1 cellular context compared by ENCODE assay signal in the genomic region with DNA sequence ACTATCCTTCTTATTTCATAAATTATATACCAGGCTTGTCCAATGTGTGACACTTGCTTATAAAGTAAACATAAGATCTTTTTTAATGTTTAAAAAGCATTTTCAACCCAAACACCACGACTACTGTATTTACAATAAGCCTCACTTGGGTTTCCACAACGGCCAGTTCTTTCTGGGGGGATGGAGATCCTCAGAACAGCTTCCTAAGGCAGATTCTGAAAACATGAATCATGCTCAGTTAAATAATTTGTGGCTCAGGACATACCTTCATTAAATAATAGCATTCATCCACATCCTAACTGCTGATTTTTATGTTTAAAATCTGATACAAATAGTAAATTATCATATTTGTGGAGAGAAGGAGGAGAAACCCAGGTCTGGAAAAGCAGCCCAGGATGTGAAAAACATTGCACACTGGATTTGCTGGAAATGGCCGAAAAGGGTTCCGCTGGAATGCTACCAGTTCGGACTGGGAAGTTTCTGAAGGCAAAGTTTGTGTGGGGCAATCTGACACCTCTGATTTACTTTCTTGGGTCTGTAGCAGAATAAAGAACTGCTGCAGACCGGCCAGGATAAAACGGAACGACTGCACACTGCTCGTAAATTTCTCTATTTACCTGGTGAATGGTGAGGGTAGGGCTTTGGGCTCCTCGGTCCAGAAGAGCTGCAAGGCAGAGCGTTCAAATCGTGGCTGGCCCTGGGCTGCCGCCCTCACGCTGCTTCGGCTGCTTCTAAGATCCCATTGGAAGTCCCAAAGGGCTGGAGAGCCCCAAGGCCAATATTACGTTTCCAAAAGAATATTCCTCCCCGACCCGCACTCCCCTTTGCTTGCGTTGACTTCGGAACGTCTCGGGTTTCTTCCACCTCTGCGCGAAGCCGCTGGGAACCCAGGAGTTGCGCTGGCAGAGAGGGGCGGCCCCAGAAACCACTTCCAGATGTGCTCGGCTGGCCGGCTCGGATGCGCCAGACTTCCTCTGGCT.
TF ChIP-seq lines count a peak whose summit lies in the region.

A gene with protein sequence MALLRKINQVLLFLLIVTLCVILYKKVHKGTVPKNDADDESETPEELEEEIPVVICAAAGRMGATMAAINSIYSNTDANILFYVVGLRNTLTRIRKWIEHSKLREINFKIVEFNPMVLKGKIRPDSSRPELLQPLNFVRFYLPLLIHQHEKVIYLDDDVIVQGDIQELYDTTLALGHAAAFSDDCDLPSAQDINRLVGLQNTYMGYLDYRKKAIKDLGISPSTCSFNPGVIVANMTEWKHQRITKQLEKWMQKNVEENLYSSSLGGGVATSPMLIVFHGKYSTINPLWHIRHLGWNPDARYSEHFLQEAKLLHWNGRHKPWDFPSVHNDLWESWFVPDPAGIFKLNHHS (minus strand): TSS at position 910 of the 980 bp plus-strand sequence. CDS start 30,539 bp downstream, outside the sequence.

TF ChIP-seq in HEK293, 187 proteins besides CTCF, POLR2A, EP300 and RAD21 (continued from another document):
- TF ChIP-seq ZBTB20 (tag by site-specific recombination; IDR thresholded peaks at IDR 0.05) (peak; percentile 94; the same call in 1 of the 2 replicates), ZBTB48 (tag by site-specific recombination; IDR thresholded peaks at IDR 0.05) (no peak), ZSCAN16 (tag by site-specific recombination; IDR thresholded peaks at IDR 0.05) (no peak), ZNF24 (tag by site-specific recombination; IDR thresholded peaks at IDR 0.05) (0 out of 2 replicates have a peak, but pooled peaks have one; percentile 33), MZF1 (tag by site-specific recombination; IDR thresholded peaks at IDR 0.05; ENCODE audit: borderline replicate concordance) (peak; percentile 98), ZNF221 (tag by site-specific recombination; IDR thresholded peaks at IDR 0.05; ENCODE audit: borderline replicate concordance) (no peak), SCRT1 (tag by site-specific recombination; IDR thresholded peaks at IDR 0.05; ENCODE audit: borderline replicate concordance) (no peak), ZNF768 (tag by site-specific recombination; IDR thresholded peaks at IDR 0.05) (no peak), ZNF473 (tag by site-specific recombination; IDR thresholded peaks at IDR 0.05) (no peak), SP3 (tag by site-specific recombination; IDR thresholded peaks at IDR 0.05) (no peak), ZNF571 (tag by site-specific recombination; IDR thresholded peaks at IDR 0.05) (no peak), ZNF138 (tag by site-specific recombination; IDR thresholded peaks at IDR 0.05; ENCODE audit: borderline replicate concordance) (no peak), ZNF791 (tag by site-specific recombination; IDR thresholded peaks at IDR 0.05) (no peak), ZBTB8A (tag by site-specific recombination; IDR thresholded peaks at IDR 0.05) (peak; percentile 19; the same call in 1 of the 2 replicates)
- TF ChIP-seq, protein P1, sequence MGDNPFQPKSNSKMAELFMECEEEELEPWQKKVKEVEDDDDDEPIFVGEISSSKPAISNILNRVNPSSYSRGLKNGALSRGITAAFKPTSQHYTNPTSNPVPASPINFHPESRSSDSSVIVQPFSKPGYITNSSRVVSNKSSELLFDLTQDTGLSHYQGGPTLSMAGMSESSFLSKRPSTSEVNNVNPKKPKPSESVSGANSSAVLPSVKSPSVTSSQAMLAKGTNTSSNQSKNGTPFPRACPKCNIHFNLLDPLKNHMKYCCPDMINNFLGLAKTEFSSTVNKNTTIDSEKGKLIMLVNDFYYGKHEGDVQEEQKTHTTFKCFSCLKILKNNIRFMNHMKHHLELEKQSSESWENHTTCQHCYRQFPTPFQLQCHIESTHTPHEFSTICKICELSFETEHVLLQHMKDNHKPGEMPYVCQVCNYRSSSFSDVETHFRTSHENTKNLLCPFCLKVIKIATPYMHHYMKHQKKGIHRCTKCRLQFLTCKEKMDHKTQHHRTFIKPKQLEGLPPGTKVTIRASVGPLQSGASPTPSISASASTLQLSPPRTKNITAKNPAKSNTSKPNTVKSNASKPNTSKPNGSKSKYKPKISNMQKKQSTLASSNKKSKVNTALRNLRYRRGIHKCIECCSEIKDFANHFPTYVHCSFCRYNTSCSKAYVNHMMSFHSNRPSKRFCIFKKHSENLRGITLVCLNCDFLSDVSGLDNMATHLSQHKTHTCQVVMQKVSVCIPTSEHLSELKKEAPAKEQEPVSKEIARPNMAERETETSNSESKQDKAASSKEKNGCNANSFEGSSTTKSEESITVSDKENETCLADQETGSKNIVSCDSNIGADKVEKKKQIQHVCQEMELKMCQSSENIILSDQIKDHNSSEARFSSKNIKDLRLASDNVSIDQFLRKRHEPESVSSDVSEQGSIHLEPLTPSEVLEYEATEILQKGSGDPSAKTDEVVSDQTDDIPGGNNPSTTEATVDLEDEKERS (tag by site-specific recombination; IDR thresholded peaks at IDR 0.05): no peak
- TF ChIP-seq, protein P2, sequence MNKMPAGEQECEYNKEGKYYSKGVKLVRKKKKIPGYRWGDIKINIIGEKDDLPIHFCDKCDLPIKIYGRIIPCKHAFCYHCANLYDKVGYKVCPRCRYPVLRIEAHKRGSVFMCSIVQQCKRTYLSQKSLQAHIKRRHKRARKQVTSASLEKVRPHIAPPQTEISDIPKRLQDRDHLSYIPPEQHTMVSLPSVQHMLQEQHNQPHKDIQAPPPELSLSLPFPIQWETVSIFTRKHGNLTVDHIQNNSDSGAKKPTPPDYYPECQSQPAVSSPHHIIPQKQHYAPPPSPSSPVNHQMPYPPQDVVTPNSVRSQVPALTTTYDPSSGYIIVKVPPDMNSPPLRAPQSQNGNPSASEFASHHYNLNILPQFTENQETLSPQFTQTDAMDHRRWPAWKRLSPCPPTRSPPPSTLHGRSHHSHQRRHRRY (tag by site-specific recombination; IDR thresholded peaks at IDR 0.05): no peak
- TF ChIP-seq, protein P3, sequence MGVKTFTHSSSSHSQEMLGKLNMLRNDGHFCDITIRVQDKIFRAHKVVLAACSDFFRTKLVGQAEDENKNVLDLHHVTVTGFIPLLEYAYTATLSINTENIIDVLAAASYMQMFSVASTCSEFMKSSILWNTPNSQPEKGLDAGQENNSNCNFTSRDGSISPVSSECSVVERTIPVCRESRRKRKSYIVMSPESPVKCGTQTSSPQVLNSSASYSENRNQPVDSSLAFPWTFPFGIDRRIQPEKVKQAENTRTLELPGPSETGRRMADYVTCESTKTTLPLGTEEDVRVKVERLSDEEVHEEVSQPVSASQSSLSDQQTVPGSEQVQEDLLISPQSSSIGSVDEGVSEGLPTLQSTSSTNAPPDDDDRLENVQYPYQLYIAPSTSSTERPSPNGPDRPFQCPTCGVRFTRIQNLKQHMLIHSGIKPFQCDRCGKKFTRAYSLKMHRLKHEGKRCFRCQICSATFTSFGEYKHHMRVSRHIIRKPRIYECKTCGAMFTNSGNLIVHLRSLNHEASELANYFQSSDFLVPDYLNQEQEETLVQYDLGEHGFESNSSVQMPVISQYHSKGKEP (tag by site-specific recombination; IDR thresholded peaks at IDR 0.05): no peak
- TF ChIP-seq, protein P4, sequence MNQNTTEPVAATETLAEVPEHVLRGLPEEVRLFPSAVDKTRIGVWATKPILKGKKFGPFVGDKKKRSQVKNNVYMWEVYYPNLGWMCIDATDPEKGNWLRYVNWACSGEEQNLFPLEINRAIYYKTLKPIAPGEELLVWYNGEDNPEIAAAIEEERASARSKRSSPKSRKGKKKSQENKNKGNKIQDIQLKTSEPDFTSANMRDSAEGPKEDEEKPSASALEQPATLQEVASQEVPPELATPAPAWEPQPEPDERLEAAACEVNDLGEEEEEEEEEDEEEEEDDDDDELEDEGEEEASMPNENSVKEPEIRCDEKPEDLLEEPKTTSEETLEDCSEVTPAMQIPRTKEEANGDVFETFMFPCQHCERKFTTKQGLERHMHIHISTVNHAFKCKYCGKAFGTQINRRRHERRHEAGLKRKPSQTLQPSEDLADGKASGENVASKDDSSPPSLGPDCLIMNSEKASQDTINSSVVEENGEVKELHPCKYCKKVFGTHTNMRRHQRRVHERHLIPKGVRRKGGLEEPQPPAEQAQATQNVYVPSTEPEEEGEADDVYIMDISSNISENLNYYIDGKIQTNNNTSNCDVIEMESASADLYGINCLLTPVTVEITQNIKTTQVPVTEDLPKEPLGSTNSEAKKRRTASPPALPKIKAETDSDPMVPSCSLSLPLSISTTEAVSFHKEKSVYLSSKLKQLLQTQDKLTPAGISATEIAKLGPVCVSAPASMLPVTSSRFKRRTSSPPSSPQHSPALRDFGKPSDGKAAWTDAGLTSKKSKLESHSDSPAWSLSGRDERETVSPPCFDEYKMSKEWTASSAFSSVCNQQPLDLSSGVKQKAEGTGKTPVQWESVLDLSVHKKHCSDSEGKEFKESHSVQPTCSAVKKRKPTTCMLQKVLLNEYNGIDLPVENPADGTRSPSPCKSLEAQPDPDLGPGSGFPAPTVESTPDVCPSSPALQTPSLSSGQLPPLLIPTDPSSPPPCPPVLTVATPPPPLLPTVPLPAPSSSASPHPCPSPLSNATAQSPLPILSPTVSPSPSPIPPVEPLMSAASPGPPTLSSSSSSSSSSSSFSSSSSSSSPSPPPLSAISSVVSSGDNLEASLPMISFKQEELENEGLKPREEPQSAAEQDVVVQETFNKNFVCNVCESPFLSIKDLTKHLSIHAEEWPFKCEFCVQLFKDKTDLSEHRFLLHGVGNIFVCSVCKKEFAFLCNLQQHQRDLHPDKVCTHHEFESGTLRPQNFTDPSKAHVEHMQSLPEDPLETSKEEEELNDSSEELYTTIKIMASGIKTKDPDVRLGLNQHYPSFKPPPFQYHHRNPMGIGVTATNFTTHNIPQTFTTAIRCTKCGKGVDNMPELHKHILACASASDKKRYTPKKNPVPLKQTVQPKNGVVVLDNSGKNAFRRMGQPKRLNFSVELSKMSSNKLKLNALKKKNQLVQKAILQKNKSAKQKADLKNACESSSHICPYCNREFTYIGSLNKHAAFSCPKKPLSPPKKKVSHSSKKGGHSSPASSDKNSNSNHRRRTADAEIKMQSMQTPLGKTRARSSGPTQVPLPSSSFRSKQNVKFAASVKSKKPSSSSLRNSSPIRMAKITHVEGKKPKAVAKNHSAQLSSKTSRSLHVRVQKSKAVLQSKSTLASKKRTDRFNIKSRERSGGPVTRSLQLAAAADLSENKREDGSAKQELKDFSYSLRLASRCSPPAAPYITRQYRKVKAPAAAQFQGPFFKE (tag by site-specific recombination; IDR thresholded peaks at IDR 0.05; ENCODE audit: borderline replicate concordance): no peak
- TF ChIP-seq, protein P5, sequence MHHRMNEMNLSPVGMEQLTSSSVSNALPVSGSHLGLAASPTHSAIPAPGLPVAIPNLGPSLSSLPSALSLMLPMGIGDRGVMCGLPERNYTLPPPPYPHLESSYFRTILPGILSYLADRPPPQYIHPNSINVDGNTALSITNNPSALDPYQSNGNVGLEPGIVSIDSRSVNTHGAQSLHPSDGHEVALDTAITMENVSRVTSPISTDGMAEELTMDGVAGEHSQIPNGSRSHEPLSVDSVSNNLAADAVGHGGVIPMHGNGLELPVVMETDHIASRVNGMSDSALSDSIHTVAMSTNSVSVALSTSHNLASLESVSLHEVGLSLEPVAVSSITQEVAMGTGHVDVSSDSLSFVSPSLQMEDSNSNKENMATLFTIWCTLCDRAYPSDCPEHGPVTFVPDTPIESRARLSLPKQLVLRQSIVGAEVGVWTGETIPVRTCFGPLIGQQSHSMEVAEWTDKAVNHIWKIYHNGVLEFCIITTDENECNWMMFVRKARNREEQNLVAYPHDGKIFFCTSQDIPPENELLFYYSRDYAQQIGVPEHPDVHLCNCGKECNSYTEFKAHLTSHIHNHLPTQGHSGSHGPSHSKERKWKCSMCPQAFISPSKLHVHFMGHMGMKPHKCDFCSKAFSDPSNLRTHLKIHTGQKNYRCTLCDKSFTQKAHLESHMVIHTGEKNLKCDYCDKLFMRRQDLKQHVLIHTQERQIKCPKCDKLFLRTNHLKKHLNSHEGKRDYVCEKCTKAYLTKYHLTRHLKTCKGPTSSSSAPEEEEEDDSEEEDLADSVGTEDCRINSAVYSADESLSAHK (tag by site-specific recombination; IDR thresholded peaks at IDR 0.05): peak; percentile 37; the same call in 1 of the 2 replicates
